16 cellular contexts compared by ENCODE assay signal in the genomic region with DNA sequence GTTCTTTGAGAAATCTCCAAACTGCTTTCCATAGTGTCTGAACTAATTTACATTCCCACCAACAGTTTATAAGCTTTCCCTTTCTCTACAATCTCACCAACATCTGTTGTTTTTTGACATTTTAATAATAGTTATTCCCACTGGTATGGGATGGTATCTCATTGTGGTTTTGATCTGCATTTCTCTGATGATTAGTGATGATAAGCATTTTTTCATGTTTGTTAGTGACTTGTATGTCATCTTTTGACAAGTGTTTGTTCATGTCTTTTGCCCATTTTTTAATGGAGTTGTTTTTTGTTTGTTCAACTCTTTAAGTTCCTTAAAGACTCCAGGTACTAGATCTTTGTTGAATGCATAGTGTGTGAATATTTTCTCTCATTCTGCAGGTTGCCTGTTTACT.
DNase-seq lines count a peak whose midpoint lies in the region; FAIRE-seq and TF ChIP-seq lines count a peak whose summit lies in the region.
"Had no signal": no experiment of that assay in that cellular context is flagged by ENCODE, and none has a peak within 500 bp of the region (broad histone marks: within the 10 kb centered on the region; RNA-seq: fewer than 3 reads in every experiment).

No MANE protein-coding gene starts in this region.

- H3K4me3 ChIP-seq in endothelial cell of umbilical vein (replicated peaks in 1 of 3; ENCODE audit: insufficient read depth in 1 of 3, low read depth in 1 of 3, low read length in 3 of 3), result no peak overlapping the region
- H3K4me3 ChIP-seq: HAP-1 had no signal

- H3K4me2 ChIP-seq in endothelial cell of umbilical vein (ENCODE audit: insufficient read depth, low read length), result no peak overlapping the region

- dilution Hi-C loops in endothelial cell of umbilical vein (cut with MboI; ENCODE audit: extremely low pct_ligation_motif_present, low sequenced_read_pairs), result no loop called here

- CTCF ChIA-PET in endothelial cell of umbilical vein (lab: Charles Lee), result no interaction called here

- no peaks in the 10 kb centered on the region for H3K4me1 ChIP-seq in endothelial cell of umbilical vein (ENCODE audit: control insufficient read depth, extremely low read depth, insufficient read depth, low read length)
- H3K4me1 ChIP-seq: HAP-1 had no signal

- no peak for TF ChIP-seq POLR2A in endothelial cell of umbilical vein (IDR thresholded peaks at IDR 0.05; ENCODE audit: low read depth, low read length)

- no peaks in the 10 kb centered on the region for H3K27me3 ChIP-seq in endothelial cell of umbilical vein (ENCODE audit: control insufficient read depth in 2 of 2, insufficient read depth in 2 of 2, low read length in 2 of 2)

- FAIRE-seq in endothelial cell of umbilical vein (lab: Jason Lieb, UNC), result peak; percentile 37
- FAIRE-seq: GM12891, GM18507 had no signal

- POLR2A ChIA-PET in endothelial cell of umbilical vein (lab: Charles Lee), result no interaction called here

- H2AFZ ChIP-seq in endothelial cell of umbilical vein (ENCODE audit: low read depth, low read length), result no peak overlapping the region

- intact Hi-C loops in endothelial cell of umbilical vein (cut with micrococcal nuclease), result no loop called here

- peak; percentile 29 for DNase-seq in EL
- peak; percentile 21 for DNase-seq in amniotic epithelial cell (ENCODE audit: low read depth)
- no peak for DNase-seq in endothelial cell of umbilical vein (ENCODE audit: low read depth, low spot score)
- no peak for DNase-seq in NAMALWA (ENCODE audit: low spot score)
- no peak for DNase-seq in iPS-NIHi11 (ENCODE audit: low spot score)
- DNase-seq in COR-L47 (lab: John Stamatoyannopoulos, UW), result no peak
- DNase-seq: C1 segment of cervical spinal cord; Caco-2; CD4-positive, alpha-beta memory T cell; DMS153; DND-41; GF-D8; GOT3 had no signal

- H3K36me3 ChIP-seq in endothelial cell of umbilical vein (ENCODE audit: control insufficient read depth in 2 of 2, extremely low read depth in 1 of 2, insufficient read depth in 2 of 2, low read length in 2 of 2), result no peaks in the 10 kb centered on the region
- H3K36me3 ChIP-seq: HAP-1 had no signal

- BruUV-seq in endothelial cell of umbilical vein (replicated peaks; lab: Mats Ljungman, UMichigan), result no TSS peak

- H4K20me1 ChIP-seq in endothelial cell of umbilical vein (replicated peaks; ENCODE audit: control insufficient read depth, extremely low read depth, insufficient read depth, low read length), result no peaks in the 10 kb centered on the region

- no peaks in the 10 kb centered on the region for H3K79me2 ChIP-seq in endothelial cell of umbilical vein (ENCODE audit: control insufficient read depth, insufficient read depth, low read length)

- H3K9me1 ChIP-seq in endothelial cell of umbilical vein (replicated peaks; ENCODE audit: control insufficient read depth, extremely low read depth, insufficient read depth, low read length), result no peaks in the 10 kb centered on the region

- H3K27ac ChIP-seq in endothelial cell of umbilical vein (ENCODE audit: insufficient read depth, low read depth, low read length), result no peak overlapping the region

- H3K9me3 ChIP-seq in endothelial cell of umbilical vein (replicated peaks; ENCODE audit: control insufficient read depth, insufficient read depth, low read length), result no peaks in the 10 kb centered on the region
- H3K9me3 ChIP-seq: HAP-1 had no signal

- H3K9ac ChIP-seq in endothelial cell of umbilical vein (replicated peaks; ENCODE audit: extremely low read depth, insufficient read depth, low read length), result no peak overlapping the region

- TF ChIP-seq CTCF in endothelial cell of umbilical vein (IDR thresholded peaks at IDR 0.05; ENCODE audit: extremely low read depth in 1 of 2, insufficient read depth in 1 of 2, low read depth in 1 of 2, low read length in 2 of 2), result no peak

TF ChIP-seq in endothelial cell of umbilical vein, 7 proteins besides CTCF, POLR2A, EP300 and RAD21:
- no peak for TF ChIP-seq FOS (IDR thresholded peaks at IDR 0.05; ENCODE audit: borderline replicate concordance, insufficient read depth, low read length)
- TF ChIP-seq, protein P1, sequence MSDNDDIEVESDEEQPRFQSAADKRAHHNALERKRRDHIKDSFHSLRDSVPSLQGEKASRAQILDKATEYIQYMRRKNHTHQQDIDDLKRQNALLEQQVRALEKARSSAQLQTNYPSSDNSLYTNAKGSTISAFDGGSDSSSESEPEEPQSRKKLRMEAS (IDR thresholded peaks at IDR 0.05; ENCODE audit: insufficient read depth, insufficient read length), result no peak

Comparison
In these comparisons a context has a peak if more than half of its experiments do, and no peak if none do; other contexts are left out.
1. DNase-seq: peak in EL (single experiment) and amniotic epithelial cell (single experiment); none in endothelial cell of umbilical vein (single experiment), NAMALWA (single experiment), iPS-NIHi11 (single experiment) and COR-L47 (single experiment).